13 cellular contexts compared by ENCODE assay signal in genomic region chr12:77402726-77403125, GRCh38.
DNase-seq lines count a peak whose midpoint lies in the region; ATAC-seq and TF ChIP-seq lines count a peak whose summit lies in the region.
"Had no signal": no experiment of that assay in that cellular context is flagged by ENCODE, and none has a peak within 500 bp of the region (broad histone marks: within the 10 kb centered on the region; RNA-seq: fewer than 3 reads in every experiment).

No MANE protein-coding gene starts in this region.

- POLR2A ChIA-PET in IMR-90 (lab: Charles Lee; ENCODE audit: unreplicated experiment), result no interaction called here

- TF ChIP-seq RAD21 in IMR-90 (IDR thresholded peaks at IDR 0.05; ENCODE audit: low read length), result no peak

- intact Hi-C loops in IMR-90 (cut with micrococcal nuclease) (no loop called here), esophagus muscularis mucosa (cut with DNase I) (no loop called here), sigmoid colon (cut with DNase I) (no loop called here)

- no peak overlapping the region for H2BK15ac ChIP-seq in IMR-90 (ENCODE audit: low read depth, low read length)

- peaks cover 4% of the 10 kb centered on the region for H3K4me1 Mint-ChIP-seq in type B pancreatic cell (ENCODE audit: unreplicated experiment)
- H3K4me1 Mint-ChIP-seq: stimulated activated naive B cell treated with anti-CD40 and anti-IgM and Interleukin-4, amounts not matched to agents 10 μg/mL and 1 μg/mL and 100 μg/mL, for 72 hours had no signal

- TF ChIP-seq CTCF in IMR-90 (conservative IDR thresholded peaks at IDR 0.05; ENCODE audit: low read depth, low read length) (no peak), esophagus muscularis mucosa (IDR thresholded peaks at IDR 0.05) (no peak), type B pancreatic cell (conservative IDR thresholded peaks at IDR 0.05) (no peak), sigmoid colon (IDR thresholded peaks at IDR 0.05) (no peak)

- no peak overlapping the region for H4K91ac ChIP-seq in IMR-90 (ENCODE audit: insufficient read depth, low read depth, low read length)

- CTCF ChIA-PET in IMR-90 (lab: Yijun Ruan, JAX), result no interaction called here

- H3K56ac ChIP-seq in IMR-90 (ENCODE audit: extremely low read depth, insufficient read depth, low read length), result no peak overlapping the region

- TF ChIP-seq EP300 in esophagus muscularis mucosa (IDR thresholded peaks at IDR 0.05), result no peak
- no peak for TF ChIP-seq EP300 in sigmoid colon (IDR thresholded peaks at IDR 0.05)

- no peaks in the 10 kb centered on the region for H3K79me1 ChIP-seq in IMR-90 (ENCODE audit: low read depth in 1 of 2, low read length in 2 of 2)

- H3K36me3 ChIP-seq in IMR-90 (ENCODE audit: control insufficient read depth, insufficient read depth, low read length) (no peaks in the 10 kb centered on the region), esophagus muscularis mucosa (no peaks in the 10 kb centered on the region), sigmoid colon (no peaks in the 10 kb centered on the region)

- dilution Hi-C loops in IMR-90 (cut with HindIII; ENCODE audit: low sequenced_read_pairs, unreplicated experiment), result no loop called here

- DNase-seq in AG20443 (ENCODE audit: low spot score), result peak; percentile 18
- peak; percentile 3 for DNase-seq in IMR-90
- peak; percentile 21 for DNase-seq in SW480 (ENCODE audit: low spot score)
- DNase-seq in kidney glomerular epithelial cell (lab: John Stamatoyannopoulos, UW), result peak; percentile 34
- no peak for DNase-seq in occipital lobe (lab: John Stamatoyannopoulos, UW)
- no peak for DNase-seq in esophagus muscularis mucosa (ENCODE audit: extremely low spot score)
- DNase-seq in type B pancreatic cell (ENCODE audit: extremely low spot score, unreplicated experiment), result no peak
- no peak for DNase-seq in sigmoid colon
- DNase-seq: CD8-positive, alpha-beta T cell; mesenchymal stem cell; NCI-H2029 treated with DMSO at 0.1 percent for 48 hours; stimulated activated CD4-positive, alpha-beta T cell treated with anti-CD3 and anti-CD28 coated beads, Interleukin-2, amount 100 ng/mL, for 24 hours; stimulated activated naive B cell treated with anti-CD40 and anti-IgM and Interleukin-4, amounts not matched to agents 10 μg/mL and 1 μg/mL and 100 μg/mL, for 72 hours had no signal

- no peak overlapping the region for H3K14ac ChIP-seq in IMR-90 (replicated peaks; ENCODE audit: low read depth, low read length)

- no peak overlapping the region for H2AK5ac ChIP-seq in IMR-90 (ENCODE audit: low read depth, low read length)

- no peaks in the 10 kb centered on the region for H3K9me3 ChIP-seq in IMR-90 (ENCODE audit: control insufficient read depth, insufficient read depth, low read length)
- H3K9me3 ChIP-seq in esophagus muscularis mucosa, result no peaks in the 10 kb centered on the region
- no peaks in the 10 kb centered on the region for H3K9me3 ChIP-seq in sigmoid colon

- no TSS peak for BruUV-seq in IMR-90 (replicated peaks; lab: Mats Ljungman, UMichigan)

- H3K36me3 Mint-ChIP-seq in type B pancreatic cell, result no peaks in the 10 kb centered on the region
- H3K36me3 Mint-ChIP-seq: CD8-positive, alpha-beta T cell; stimulated activated naive B cell treated with anti-CD40 and anti-IgM and Interleukin-4, amounts not matched to agents 10 μg/mL and 1 μg/mL and 100 μg/mL, for 72 hours had no signal

- ATAC-seq in IMR-90 (ENCODE audit: low read depth), result no peak
- ATAC-seq: CD8-positive, alpha-beta T cell; stimulated activated naive B cell treated with anti-CD40 and anti-IgM and Interleukin-4, amounts not matched to agents 10 μg/mL and 1 μg/mL and 100 μg/mL, for 72 hours had no signal

- no peak overlapping the region for H3K27ac ChIP-seq in IMR-90 (ENCODE audit: insufficient read depth, low read length)
- no peak overlapping the region for H3K27ac ChIP-seq in esophagus muscularis mucosa (replicated peaks in 1 of 4)
- H3K27ac ChIP-seq in sigmoid colon, result no peak overlapping the region

- no peaks in the 10 kb centered on the region for H3K9me1 ChIP-seq in IMR-90 (ENCODE audit: insufficient read depth, low read length)

- H3K18ac ChIP-seq in IMR-90 (ENCODE audit: low read depth, low read length), result no peak overlapping the region

- no peak overlapping the region for H2AK9ac ChIP-seq in IMR-90 (replicated peaks; ENCODE audit: low read depth, low read length, poor library complexity)

- no peak overlapping the region for H4K5ac ChIP-seq in IMR-90 (ENCODE audit: low read depth, low read length)

- H3K27me3 Mint-ChIP-seq in type B pancreatic cell, result no peaks in the 10 kb centered on the region
- H3K27me3 Mint-ChIP-seq: stimulated activated naive B cell treated with anti-CD40 and anti-IgM and Interleukin-4, amounts not matched to agents 10 μg/mL and 1 μg/mL and 100 μg/mL, for 72 hours had no signal

- H4K20me1 ChIP-seq in IMR-90 (ENCODE audit: insufficient read depth, low read length), result no peaks in the 10 kb centered on the region

- no peak overlapping the region for H4K8ac ChIP-seq in IMR-90 (ENCODE audit: low read depth in 2 of 2, low read length in 2 of 2)

- no peak overlapping the region for H2BK20ac ChIP-seq in IMR-90 (ENCODE audit: low read depth, low read length)

- H3K4me1 ChIP-seq in IMR-90 (ENCODE audit: control insufficient read depth, insufficient read depth, low read length) (no peaks in the 10 kb centered on the region), esophagus muscularis mucosa (no peaks in the 10 kb centered on the region), sigmoid colon (no peaks in the 10 kb centered on the region)

- H3K4me2 ChIP-seq in IMR-90 (ENCODE audit: low read depth, low read length), result no peak overlapping the region

- H3K27me3 ChIP-seq in IMR-90 (ENCODE audit: control insufficient read depth, insufficient read depth, low read length), result no peaks in the 10 kb centered on the region
- H3K27me3 ChIP-seq in esophagus muscularis mucosa, result no peaks in the 10 kb centered on the region
- H3K27me3 ChIP-seq in sigmoid colon, result no peaks in the 10 kb centered on the region

- H3K9me3 Mint-ChIP-seq in type B pancreatic cell, result no peaks in the 10 kb centered on the region
- H3K9me3 Mint-ChIP-seq: CD8-positive, alpha-beta T cell; stimulated activated naive B cell treated with anti-CD40 and anti-IgM and Interleukin-4, amounts not matched to agents 10 μg/mL and 1 μg/mL and 100 μg/mL, for 72 hours had no signal

- no peak overlapping the region for H3K27ac Mint-ChIP-seq in type B pancreatic cell
- H3K27ac Mint-ChIP-seq: CD8-positive, alpha-beta T cell; stimulated activated naive B cell treated with anti-CD40 and anti-IgM and Interleukin-4, amounts not matched to agents 10 μg/mL and 1 μg/mL and 100 μg/mL, for 72 hours had no signal

- H3K4me3 ChIP-seq in IMR-90 (ENCODE audit: insufficient read depth, low read depth, low read length) (no peak overlapping the region), esophagus muscularis mucosa (no peak overlapping the region), sigmoid colon (no peak overlapping the region)

- H3K9ac ChIP-seq in IMR-90 (ENCODE audit: low read depth, low read length), result no peak overlapping the region

- H2BK120ac ChIP-seq in IMR-90 (ENCODE audit: low read depth, low read length), result no peak overlapping the region

- no peak overlapping the region for H3K4me3 Mint-ChIP-seq in type B pancreatic cell
- H3K4me3 Mint-ChIP-seq: CD8-positive, alpha-beta T cell; stimulated activated naive B cell treated with anti-CD40 and anti-IgM and Interleukin-4, amounts not matched to agents 10 μg/mL and 1 μg/mL and 100 μg/mL, for 72 hours had no signal

- H2BK5ac ChIP-seq in IMR-90 (ENCODE audit: low read depth, low read length, poor library complexity, severe bottlenecking), result no peak overlapping the region

- no peak overlapping the region for H3K4ac ChIP-seq in IMR-90 (ENCODE audit: low read depth, low read length)

- H3K23ac ChIP-seq in IMR-90 (ENCODE audit: low read depth, low read length), result no peak overlapping the region

- TF ChIP-seq POLR2A in IMR-90 (IDR thresholded peaks at IDR 0.05; ENCODE audit: low read depth, low read length), result no peak
- no peak for TF ChIP-seq POLR2A in esophagus muscularis mucosa (IDR thresholded peaks at IDR 0.05; ENCODE audit: low read depth)
- no peak for TF ChIP-seq POLR2A in sigmoid colon (IDR thresholded peaks at IDR 0.05)

- in situ Hi-C loops in IMR-90 (cut with MboI; ENCODE audit: low sequenced_read_pairs), result no loop called here

- no CpG with 5 or more reads among the region's 1 CpG for WGBS in IMR-90 (ENCODE audit: extremely low coverage in 2 of 2, insufficient read length in 1 of 2), 2 experiments
- 69% methylated on average over 1 of the region's 1 CpG for WGBS in esophagus muscularis mucosa
- WGBS in sigmoid colon, 2 donors, result 65 to 75% methylated on average over 1 of the region's 1 CpG

- no peak overlapping the region for H2AFZ ChIP-seq in IMR-90 (replicated peaks; ENCODE audit: low read length, poor library complexity)

TF ChIP-seq in IMR-90, 13 proteins besides CTCF, POLR2A, EP300 and RAD21 (continues in another document):
- TF ChIP-seq BHLHE40 (IDR thresholded peaks at IDR 0.05; ENCODE audit: low read depth, low read length), result no peak
- no peak for TF ChIP-seq RFX5 (IDR thresholded peaks at IDR 0.05; ENCODE audit: low read depth, low read length)
- TF ChIP-seq MAFK (IDR thresholded peaks at IDR 0.05; ENCODE audit: low read depth, low read length), result no peak
- TF ChIP-seq MXI1 (IDR thresholded peaks at IDR 0.05; ENCODE audit: borderline replicate concordance, low read depth, low read length), result no peak
- no peak for TF ChIP-seq ELK1 (IDR thresholded peaks at IDR 0.05; ENCODE audit: borderline replicate concordance, low read depth, low read length)
- TF ChIP-seq FOS (IDR thresholded peaks at IDR 0.05; ENCODE audit: low read depth, low read length), result no peak
- TF ChIP-seq USF2 (IDR thresholded peaks at IDR 0.05; ENCODE audit: low read depth, low read length), result no peak
- no peak for TF ChIP-seq MAZ (IDR thresholded peaks at IDR 0.05; ENCODE audit: borderline replicate concordance, low read depth, low read length)
- no peak for TF ChIP-seq RCOR1 (IDR thresholded peaks at IDR 0.05; ENCODE audit: insufficient replicate concordance, low read length)

Comparison
In these comparisons a context has a peak if more than half of its experiments do, and no peak if none do; other contexts are left out.
1. DNase-seq: peak in AG20443 (single experiment), IMR-90 (single experiment), SW480 (single experiment) and kidney glomerular epithelial cell (single experiment); none in occipital lobe (single experiment), esophagus muscularis mucosa (single experiment), type B pancreatic cell (single experiment) and sigmoid colon (single experiment).